In genomic region chr11:94799726-94800125, GRCh38 we compare ENCODE assay signal across 14 cellular contexts.
"Had no signal": no experiment of that assay in that cellular context is flagged by ENCODE, and none has a peak within 500 bp of the region (broad histone marks: within the 10 kb centered on the region; RNA-seq: fewer than 3 reads in every experiment).

No MANE protein-coding gene starts in this region.

- H3K27me3 Mint-ChIP-seq: activated naive CD8-positive, alpha-beta T cell; progenitor cell of endocrine pancreas; type B pancreatic cell had no signal

- H3K4me3 ChIP-seq: coronary artery had no signal

- H3K4me3 Mint-ChIP-seq: activated CD4-positive, alpha-beta T cell treated with anti-CD3 and anti-CD28 coated beads, Interleukin-2, amount 10 ng/mL, durations not matched to agents 7 days and 5 days; activated naive CD8-positive, alpha-beta T cell; central memory CD8-positive, alpha-beta T cell; nephron; type B pancreatic cell had no signal

- H3K9me3 Mint-ChIP-seq: activated CD4-positive, alpha-beta T cell treated with anti-CD3 and anti-CD28 coated beads, Interleukin-2, amount 10 ng/mL, durations not matched to agents 7 days and 5 days; central memory CD8-positive, alpha-beta T cell; nephron; type B pancreatic cell had no signal

- H3K4me1 Mint-ChIP-seq: activated CD4-positive, alpha-beta T cell treated with anti-CD3 and anti-CD28 coated beads, Interleukin-2, amount 10 ng/mL, durations not matched to agents 7 days and 5 days; central memory CD8-positive, alpha-beta T cell had no signal

- FAIRE-seq: kidney had no signal

- H3K36me3 Mint-ChIP-seq: activated naive CD8-positive, alpha-beta T cell had no signal

- DNase-seq: activated CD4-positive, alpha-beta T cell treated with anti-CD3 and anti-CD28 coated beads, Interleukin-2, amount 10 ng/mL, durations not matched to agents 7 days and 5 days; activated gamma-delta T cell treated with Interleukin-2 at 50 U/mL for 16 hours; amniotic stem cell; kidney; mesendoderm; occipital lobe; stimulated activated CD4-positive, alpha-beta T cell treated with anti-CD3 and anti-CD28 coated beads, Interleukin-1b, Interleukin-23, amount 100 ng/mL, for 48 hours; SW 1271 had no signal

- H3K27ac Mint-ChIP-seq: activated CD4-positive, alpha-beta T cell treated with anti-CD3 and anti-CD28 coated beads, Interleukin-2, amount 10 ng/mL, durations not matched to agents 7 days and 5 days; activated naive CD8-positive, alpha-beta T cell; progenitor cell of endocrine pancreas; type B pancreatic cell had no signal
